18 cellular contexts compared by ENCODE assay signal in the genomic region with DNA sequence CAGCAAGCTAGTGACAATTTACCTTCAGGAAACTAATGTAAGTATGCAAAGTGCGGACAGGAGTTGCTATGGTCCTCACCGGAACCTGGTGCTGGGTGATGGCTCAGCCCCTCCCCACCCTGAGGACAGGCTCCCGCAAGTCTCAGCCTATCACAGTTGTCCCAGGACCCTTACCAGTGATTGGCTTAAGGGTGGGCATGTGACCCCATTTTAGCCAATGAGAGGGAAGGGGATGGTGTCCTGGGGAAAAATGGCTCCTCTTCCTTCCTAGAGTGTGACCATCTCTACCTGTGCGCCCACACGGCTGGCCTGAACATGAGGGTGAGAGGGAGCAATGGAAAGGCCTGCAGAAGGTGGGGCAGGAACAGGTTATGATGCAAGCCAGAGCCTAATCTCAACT.
A peak's percentile ranks its signal among the peaks of the same experiment; 100 is the strongest.
DNase-seq lines count a peak whose midpoint lies in the region; ATAC-seq and TF ChIP-seq lines count a peak whose summit lies in the region.
"Had no signal": no experiment of that assay in that cellular context is flagged by ENCODE, and none has a peak within 500 bp of the region (broad histone marks: within the 10 kb centered on the region; RNA-seq: fewer than 3 reads in every experiment).

No MANE protein-coding gene starts in this region.

- TF ChIP-seq CTCF in DND-41 (IDR thresholded peaks at IDR 0.05; ENCODE audit: borderline replicate concordance, extremely low read depth, low read length, poor library complexity, severe bottlenecking) = no peak
- no peak for TF ChIP-seq CTCF in HEK293 (tag by site-specific recombination; IDR thresholded peaks at IDR 0.05)
- no peak for TF ChIP-seq CTCF in WTC11 (IDR thresholded peaks at IDR 0.05)
- TF ChIP-seq CTCF in omental fat pad (IDR thresholded peaks at IDR 0.05) = no peak
- no peak for TF ChIP-seq CTCF in PC-3 (conservative IDR thresholded peaks at IDR 0.05; ENCODE audit: low read depth, low read length)

- POLR2A ChIA-PET in HEK293 (lab: Yijun Ruan, JAX) = no interaction called here
- POLR2A ChIA-PET in WTC11 (lab: Charles Lee) = no interaction called here
- POLR2A ChIA-PET in PC-3 (lab: Charles Lee; ENCODE audit: unreplicated experiment) = no interaction called here

- H3K36me3 Mint-ChIP-seq in WTC11 = no peaks in the 10 kb centered on the region

- H3K27ac Mint-ChIP-seq in WTC11 = no peak overlapping the region

- H3K4me2 ChIP-seq in DND-41 (ENCODE audit: insufficient read depth, low read length) = no peak overlapping the region
- no peak overlapping the region for H3K4me2 ChIP-seq in PC-3 (ENCODE audit: low read length)

- H3K9ac ChIP-seq in DND-41 (ENCODE audit: low read depth, low read length) (no peak overlapping the region), PC-3 (ENCODE audit: low read length) (no peak overlapping the region)

- H3K27me3 ChIP-seq in DND-41 (ENCODE audit: insufficient read depth, low read length, poor library complexity) = no peaks in the 10 kb centered on the region
- H3K27me3 ChIP-seq in PC-3 (ENCODE audit: low read length) = 0 out of 2 replicates have a peak, but pooled peaks cover 5% of the 10 kb centered on the region
- H3K27me3 ChIP-seq: Peyer's patch had no signal

- H3K79me2 ChIP-seq in DND-41 (ENCODE audit: insufficient read depth, low read length) = no peaks in the 10 kb centered on the region
- no peaks in the 10 kb centered on the region for H3K79me2 ChIP-seq in PC-3 (ENCODE audit: low read length)

- intact Hi-C loops in PC-3 (cut with micrococcal nuclease) = no loop called here

- DNase-seq in DND-41 (no peak), WTC11 (ENCODE audit: low spot score) (no peak), omental fat pad (ENCODE audit: low spot score) (peak; percentile 18), NCI-H1417 treated with DMSO at 0.1 percent for 48 hours (lab: John Stamatoyannopoulos, UW) (no peak), T-helper 9 cell (no peak), PC-3 (no peak)
- DNase-seq: DMS53, HCEC 1CT, KBM-7, NCI-H1092, NCI-H2081 treated with DMSO at 0.1 percent for 48 hours, NCI-H510A treated with DMSO at 0.1 percent for 48 hours, NCI-H82, Right ventricle myocardium superior had no signal

- H4K20me1 ChIP-seq in DND-41 (ENCODE audit: insufficient read depth, low read length) = no peaks in the 10 kb centered on the region
- no peaks in the 10 kb centered on the region for H4K20me1 ChIP-seq in PC-3 (ENCODE audit: low read length)

- H3K4me1 ChIP-seq in DND-41 (ENCODE audit: insufficient read depth, low read length) (peaks cover 18% of the 10 kb centered on the region), HEK293 (ENCODE audit: control insufficient read depth, insufficient read depth, low read length) (no peaks in the 10 kb centered on the region), PC-3 (ENCODE audit: insufficient read depth, low read length) (no peaks in the 10 kb centered on the region)
- H3K4me1 ChIP-seq: Peyer's patch had no signal

- H3K27me3 Mint-ChIP-seq in WTC11 (ENCODE audit: low read depth) = peaks cover 3% of the 10 kb centered on the region; the same call in 1 of the 2 replicates

- peaks cover 10% of the 10 kb centered on the region for H3K9me3 Mint-ChIP-seq in WTC11

- BruUV-seq in PC-3 (replicated peaks; lab: Mats Ljungman, UMichigan) = no TSS peak

- H2AFZ ChIP-seq in DND-41 (ENCODE audit: low read depth, low read length) (no peak overlapping the region), PC-3 (ENCODE audit: low read length) (no peak overlapping the region)

- H3K4me3 ChIP-seq in DND-41 (ENCODE audit: low read depth in 1 of 2, low read length in 2 of 2) (no peak overlapping the region), HEK293 (ENCODE audit: low read depth, low read length) (no peak overlapping the region), PC-3 (ENCODE audit: low read length) (no peak overlapping the region)
- H3K4me3 ChIP-seq: Peyer's patch had no signal

- no peaks in the 10 kb centered on the region for H3K9me3 ChIP-seq in DND-41 (ENCODE audit: insufficient read depth, low read length, severe bottlenecking)
- H3K9me3 ChIP-seq in HEK293 (ENCODE audit: control insufficient read depth, insufficient read depth, low read depth, low read length) = no peaks in the 10 kb centered on the region
- H3K9me3 ChIP-seq in PC-3 (ENCODE audit: low read length) = no peaks in the 10 kb centered on the region
- H3K9me3 ChIP-seq: Peyer's patch had no signal

- H3K9me2 ChIP-seq in PC-3 (replicated peaks; ENCODE audit: low read length) = no peaks in the 10 kb centered on the region

- ATAC-seq in DND-41 (ENCODE audit: insufficient read depth, low read depth) (no peak; the same call in 2 of the 3 replicates), WTC11 (peak; percentile 38; the same call in 1 of the 2 replicates), omental fat pad (ENCODE audit: low FRiP score) (no peak), PC-3 (no peak), HG03457 (IDR thresholded peaks at IDR 0.05; ENCODE audit: unreplicated experiment) (no peak)

- H3K27ac ChIP-seq in DND-41 (ENCODE audit: low read length) = peak overlapping the region; percentile 69; the same call in 1 of the 2 replicates
- no peak overlapping the region for H3K27ac ChIP-seq in HEK293 (ENCODE audit: extremely low read depth, low read depth, low read length)
- no peak overlapping the region for H3K27ac ChIP-seq in PC-3 (ENCODE audit: low read length)
- H3K27ac ChIP-seq: HL-60, Peyer's patch had no signal

- peaks cover 17% of the 10 kb centered on the region for H3K4me1 Mint-ChIP-seq in WTC11

- CTCF ChIA-PET in HEK293 (lab: Yijun Ruan, JAX) = no interaction called here
- CTCF ChIA-PET in WTC11 (lab: Charles Lee) = interaction anchor here (0.6 to 1.9 kb wide), 3 partner anchors 20 to 139 kb away, joined by 3 to 6 read pairs (median 4); no protein-coding TSS in a partner anchor
- CTCF ChIA-PET in PC-3 (lab: Charles Lee) = no interaction called here

- H3K36me3 ChIP-seq in DND-41 (ENCODE audit: insufficient read depth, low read length) (no peaks in the 10 kb centered on the region), HEK293 (ENCODE audit: control insufficient read depth in 2 of 2, insufficient read depth in 1 of 2, low read length in 2 of 2) (no peaks in the 10 kb centered on the region), PC-3 (ENCODE audit: low read depth, low read length) (no peaks in the 10 kb centered on the region)
- H3K36me3 ChIP-seq: Peyer's patch had no signal

- H3K4me3 Mint-ChIP-seq in WTC11 = no peak overlapping the region

- no peaks in the 10 kb centered on the region for H3F3A ChIP-seq in PC-3 (ENCODE audit: low read length, unreplicated experiment)

TF ChIP-seq in HEK293, 187 proteins besides CTCF, POLR2A, EP300 and RAD21:
- TF ChIP-seq ZNF423 (tag by site-specific recombination; IDR thresholded peaks at IDR 0.05) = no peak
- TF ChIP-seq ZNF157 (tag by site-specific recombination; IDR thresholded peaks at IDR 0.05) = 0 out of 2 replicates have a peak, but pooled peaks have one; percentile 27
- TF ChIP-seq, protein P1, sequence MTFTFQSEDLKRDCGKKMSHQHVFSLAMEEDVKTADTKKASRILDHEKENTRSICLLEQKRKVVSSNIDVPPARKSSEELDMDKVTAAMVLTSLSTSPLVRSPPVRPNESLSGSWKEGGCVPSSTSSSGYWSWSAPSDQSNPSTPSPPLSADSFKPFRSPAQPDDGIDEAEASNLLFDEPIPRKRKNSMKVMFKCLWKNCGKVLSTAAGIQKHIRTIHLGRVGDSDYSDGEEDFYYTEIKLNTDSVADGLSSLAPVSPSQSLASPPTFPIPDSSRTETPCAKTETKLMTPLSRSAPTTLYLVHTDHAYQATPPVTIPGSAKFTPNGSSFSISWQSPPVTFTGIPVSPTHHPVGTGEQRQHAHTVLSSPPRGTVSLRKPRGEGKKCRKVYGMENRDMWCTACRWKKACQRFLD (tag by site-specific recombination; IDR thresholded peaks at IDR 0.05) = no peak
- no peak for TF ChIP-seq ZBTB1 (tag by site-specific recombination; IDR thresholded peaks at IDR 0.05)
- no peak for TF ChIP-seq GLI2 (tag by site-specific recombination; IDR thresholded peaks at IDR 0.05; ENCODE audit: borderline replicate concordance, low read depth)
- TF ChIP-seq ZBTB21 (tag by site-specific recombination; IDR thresholded peaks at IDR 0.05) = no peak
- no peak for TF ChIP-seq ZFHX2 (tag by site-specific recombination; conservative IDR thresholded peaks at IDR 0.05)
- TF ChIP-seq ZNF16 (tag by site-specific recombination; IDR thresholded peaks at IDR 0.05; ENCODE audit: low read depth) = no peak
TF ChIP-seq in HEK293: peak in this region for 1.

TF ChIP-seq in WTC11, 78 proteins besides CTCF, POLR2A, EP300 and RAD21:
- TF ChIP-seq NFYB (CRISPR knock-in tag; conservative IDR thresholded peaks at IDR 0.05; ENCODE audit: low read depth) = peak; percentile 82
- TF ChIP-seq, protein P2, sequence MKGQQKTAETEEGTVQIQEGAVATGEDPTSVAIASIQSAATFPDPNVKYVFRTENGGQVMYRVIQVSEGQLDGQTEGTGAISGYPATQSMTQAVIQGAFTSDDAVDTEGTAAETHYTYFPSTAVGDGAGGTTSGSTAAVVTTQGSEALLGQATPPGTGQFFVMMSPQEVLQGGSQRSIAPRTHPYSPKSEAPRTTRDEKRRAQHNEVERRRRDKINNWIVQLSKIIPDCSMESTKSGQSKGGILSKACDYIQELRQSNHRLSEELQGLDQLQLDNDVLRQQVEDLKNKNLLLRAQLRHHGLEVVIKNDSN (CRISPR knock-in tag; IDR thresholded peaks at IDR 0.05) = peak; percentile 78
- TF ChIP-seq, protein P3, sequence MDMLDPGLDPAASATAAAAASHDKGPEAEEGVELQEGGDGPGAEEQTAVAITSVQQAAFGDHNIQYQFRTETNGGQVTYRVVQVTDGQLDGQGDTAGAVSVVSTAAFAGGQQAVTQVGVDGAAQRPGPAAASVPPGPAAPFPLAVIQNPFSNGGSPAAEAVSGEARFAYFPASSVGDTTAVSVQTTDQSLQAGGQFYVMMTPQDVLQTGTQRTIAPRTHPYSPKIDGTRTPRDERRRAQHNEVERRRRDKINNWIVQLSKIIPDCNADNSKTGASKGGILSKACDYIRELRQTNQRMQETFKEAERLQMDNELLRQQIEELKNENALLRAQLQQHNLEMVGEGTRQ (CRISPR knock-in tag; IDR thresholded peaks at IDR 0.05) = peak; percentile 87
- no peak for TF ChIP-seq ZNF396 (CRISPR knock-in tag; IDR thresholded peaks at IDR 0.05; ENCODE audit: borderline replicate concordance)
- no peak for TF ChIP-seq SOX15 (CRISPR knock-in tag; IDR thresholded peaks at IDR 0.05)
